Comparison of ENCODE assay signal across 1 cellular context in genomic region chr1:116508984-116509980, GRCh38.
TF ChIP-seq lines count a peak whose summit lies in the region.

No MANE protein-coding gene starts in this region.

TF ChIP-seq in HepG2, 621 proteins besides CTCF, POLR2A, EP300 and RAD21 (continued from another document):
- TF ChIP-seq POGK (CRISPR knock-in tag; conservative IDR thresholded peaks at IDR 0.05) (0 out of 2 replicates have a peak, but pooled peaks have one; percentile 21), IKZF1 (IDR thresholded peaks at IDR 0.05) (no peak), ZC3H13 (CRISPR knock-in tag; IDR thresholded peaks at IDR 0.05) (no peak)
